ENCODE assay signal across 13 cellular contexts in the genomic region with DNA sequence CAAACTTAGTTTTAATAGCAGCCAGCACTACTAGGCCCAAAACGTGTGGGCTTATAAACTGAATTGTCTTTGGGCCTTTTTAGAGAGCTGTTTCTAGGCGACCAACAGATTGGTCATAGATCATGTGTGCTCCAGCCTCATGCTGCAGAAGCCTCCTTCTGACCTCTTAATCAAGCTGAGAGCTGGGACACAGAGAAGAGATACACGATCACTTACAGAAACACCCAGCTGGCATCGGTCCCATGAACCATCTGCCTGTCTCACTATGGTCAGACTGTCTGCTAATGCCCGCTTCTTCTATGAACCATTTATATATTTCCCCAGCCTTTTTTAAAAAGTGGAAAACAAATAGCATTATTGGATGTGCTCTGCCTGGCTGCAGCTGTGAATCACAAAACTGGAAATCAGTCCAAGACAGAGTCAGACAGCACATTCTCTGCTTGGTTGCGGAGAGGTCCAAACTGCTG.
DNase-seq lines count a peak whose midpoint lies in the region; ATAC-seq and TF ChIP-seq lines count a peak whose summit lies in the region.
"Had no signal": no experiment of that assay in that cellular context is flagged by ENCODE, and none has a peak within 500 bp of the region (broad histone marks: within the 10 kb centered on the region; RNA-seq: fewer than 3 reads in every experiment).

No MANE protein-coding gene starts in this region.

- ATAC-seq in GM23338 = no peak
- no peak for ATAC-seq in naive thymus-derived CD4-positive, alpha-beta T cell
- ATAC-seq: A549, foreskin keratinocyte, GM12878, K562 had no signal

- POLR2A ChIA-PET in naive thymus-derived CD4-positive, alpha-beta T cell (lab: Charles Lee) = no interaction called here

- CTCF ChIA-PET in naive thymus-derived CD4-positive, alpha-beta T cell (lab: Charles Lee) = no interaction called here

- H3K4me1 ChIP-seq in colonic mucosa (no peaks in the 10 kb centered on the region), tibial artery (peaks cover 0 to 43% (median 5%) of the 10 kb centered on the region in 4 donors), GM23338 (ENCODE audit: insufficient read depth) (no peaks in the 10 kb centered on the region)
- no peaks in the 10 kb centered on the region for H3K4me1 ChIP-seq in naive thymus-derived CD4-positive, alpha-beta T cell (ENCODE audit: control insufficient read depth in 2 of 2, insufficient read depth in 2 of 2, low read length in 2 of 2)
- H3K4me1 ChIP-seq: A549 had no signal

- no peak overlapping the region for H2AFZ ChIP-seq in GM23338

- no peak overlapping the region for H3K4me2 ChIP-seq in GM23338
- H3K4me2 ChIP-seq: A549 had no signal

- H4K20me1 ChIP-seq in GM23338 (replicated peaks; ENCODE audit: insufficient read depth) = no peaks in the 10 kb centered on the region

- peaks cover 5% of the 10 kb centered on the region for H3K9me3 Mint-ChIP-seq in mesothelial cell of epicardium
- peaks cover 5% of the 10 kb centered on the region; the same call in 1 of the 3 replicates for H3K9me3 Mint-ChIP-seq in GM23338
- peaks cover 0 to 6% (median 0%) of the 10 kb centered on the region in 11 donors for H3K9me3 Mint-ChIP-seq in naive thymus-derived CD4-positive, alpha-beta T cell

- H3K9ac ChIP-seq in colonic mucosa (ENCODE audit: low read depth in 2 of 2, low read length in 2 of 2) = no peak overlapping the region

- H3K27ac ChIP-seq in colonic mucosa (no peak overlapping the region), tibial artery (peak overlapping the region; percentile 53 to 55), GM23338 (ENCODE audit: low read depth) (no peak overlapping the region)
- H3K27ac ChIP-seq in naive thymus-derived CD4-positive, alpha-beta T cell (ENCODE audit: low read depth, low read length) = no peak overlapping the region
- H3K27ac ChIP-seq: A549, foreskin keratinocyte had no signal

- DNase-seq in NCI-H1694 (lab: John Stamatoyannopoulos, UW) (peak; percentile 15), NCI-H1694 treated with DMSO at 0.1 percent for 48 hours (lab: John Stamatoyannopoulos, UW) (no peak), colonic mucosa (peak; percentile 53), mesothelial cell of epicardium (ENCODE audit: low spot score in 2 of 2, unreplicated experiment in 2 of 2) (no peak), tibial artery (peak; percentile 72 to 74), epidermal melanocyte (ENCODE audit: insufficient read length, low spot score) (no peak), GM23338 (ENCODE audit: low spot score) (no peak)
- DNase-seq in naive thymus-derived CD4-positive, alpha-beta T cell = no peak
- DNase-seq: foreskin keratinocyte, trophoblast cell had no signal

- H3K27ac Mint-ChIP-seq in mesothelial cell of epicardium (peak overlapping the region; percentile 12), GM23338 (no peak overlapping the region)
- H3K27ac Mint-ChIP-seq in naive thymus-derived CD4-positive, alpha-beta T cell = no peak overlapping the region

- H3F3A ChIP-seq in GM23338 (replicated peaks; ENCODE audit: low read depth) = no peaks in the 10 kb centered on the region

- no peak overlapping the region for H3K4me3 ChIP-seq in colonic mucosa
- H3K4me3 ChIP-seq in tibial artery = no peak overlapping the region
- H3K4me3 ChIP-seq in GM23338 = no peak overlapping the region
- H3K4me3 ChIP-seq in naive thymus-derived CD4-positive, alpha-beta T cell (ENCODE audit: low read length) = no peak overlapping the region
- H3K4me3 ChIP-seq: A549, GM12878, K562 had no signal

- H3K27me3 Mint-ChIP-seq in mesothelial cell of epicardium (ENCODE audit: low read depth) = no peaks in the 10 kb centered on the region
- H3K27me3 Mint-ChIP-seq in GM23338 (ENCODE audit: insufficient read depth, low read depth, poor library complexity) = peaks cover 1% of the 10 kb centered on the region
- H3K27me3 Mint-ChIP-seq in naive thymus-derived CD4-positive, alpha-beta T cell = peaks cover 0 to 18% (median 6%) of the 10 kb centered on the region in 5 donors

- TF ChIP-seq CTCF in colonic mucosa (IDR thresholded peaks at IDR 0.05) = no peak
- no peak for TF ChIP-seq CTCF in mesothelial cell of epicardium (IDR thresholded peaks at IDR 0.05; ENCODE audit: unreplicated experiment)
- TF ChIP-seq CTCF in tibial artery (IDR thresholded peaks at IDR 0.05) = no peak
- TF ChIP-seq CTCF in GM23338 (conservative IDR thresholded peaks at IDR 0.05; ENCODE audit: low read depth in 2 of 2) = no peak

- H3K4me1 Mint-ChIP-seq in mesothelial cell of epicardium (peaks cover 23% of the 10 kb centered on the region), GM23338 (peaks cover 4% of the 10 kb centered on the region; the same call in 1 of the 3 replicates)
- no peaks in the 10 kb centered on the region for H3K4me1 Mint-ChIP-seq in naive thymus-derived CD4-positive, alpha-beta T cell

- no peaks in the 10 kb centered on the region for H3K79me2 ChIP-seq in GM23338 (replicated peaks; ENCODE audit: insufficient read depth)

- H3K36me3 Mint-ChIP-seq in mesothelial cell of epicardium (no peaks in the 10 kb centered on the region), GM23338 (ENCODE audit: low read depth) (no peaks in the 10 kb centered on the region)
- no peaks in the 10 kb centered on the region for H3K36me3 Mint-ChIP-seq in naive thymus-derived CD4-positive, alpha-beta T cell

- no peaks in the 10 kb centered on the region for H3K9me3 ChIP-seq in colonic mucosa
- H3K9me3 ChIP-seq in tibial artery = no peaks in the 10 kb centered on the region
- no peaks in the 10 kb centered on the region for H3K9me3 ChIP-seq in naive thymus-derived CD4-positive, alpha-beta T cell (ENCODE audit: control insufficient read depth in 2 of 3, low read length in 3 of 3)
- H3K9me3 ChIP-seq: A549 had no signal

- H3K4me3 Mint-ChIP-seq in mesothelial cell of epicardium (no peak overlapping the region), GM23338 (no peak overlapping the region)
- H3K4me3 Mint-ChIP-seq in naive thymus-derived CD4-positive, alpha-beta T cell = no peak overlapping the region

- no peaks in the 10 kb centered on the region for H3K27me3 ChIP-seq in colonic mucosa
- H3K27me3 ChIP-seq in tibial artery = no peaks in the 10 kb centered on the region
- no peaks in the 10 kb centered on the region for H3K27me3 ChIP-seq in GM23338 (ENCODE audit: insufficient read depth)
- no peaks in the 10 kb centered on the region for H3K27me3 ChIP-seq in naive thymus-derived CD4-positive, alpha-beta T cell (ENCODE audit: control insufficient read depth in 2 of 2, insufficient read depth in 2 of 2, low read length in 2 of 2)

- no peaks in the 10 kb centered on the region for H3K36me3 ChIP-seq in colonic mucosa
- H3K36me3 ChIP-seq in tibial artery = no peaks in the 10 kb centered on the region
- H3K36me3 ChIP-seq in GM23338 (ENCODE audit: insufficient read depth) = no peaks in the 10 kb centered on the region
- H3K36me3 ChIP-seq in naive thymus-derived CD4-positive, alpha-beta T cell (ENCODE audit: control insufficient read depth in 2 of 3, insufficient read depth in 3 of 3, low read length in 3 of 3) = no peaks in the 10 kb centered on the region

- intact Hi-C loops in colonic mucosa (cut with DNase I) (no loop called here), tibial artery (cut with DNase I; ENCODE audit: low total_unique reads) (no loop called here)
- intact Hi-C loops in naive thymus-derived CD4-positive, alpha-beta T cell (cut with micrococcal nuclease) = no loop called here

- no peaks in the 10 kb centered on the region; the same call in 1 of the 2 replicates for H3K9me2 ChIP-seq in GM23338 (ENCODE audit: insufficient read depth)

TF ChIP-seq in GM23338, 12 proteins besides CTCF, POLR2A, EP300 and RAD21:
- TF ChIP-seq CREB1 (CRISPR knock-in tag; IDR thresholded peaks at IDR 0.05; ENCODE audit: low read depth) (no peak), JUNB (IDR thresholded peaks at IDR 0.05; ENCODE audit: unreplicated experiment) (no peak), EZH2phosphoT487 (IDR thresholded peaks at IDR 0.05; ENCODE audit: unreplicated experiment) (no peak)
TF ChIP-seq in GM23338: peak in this region for 0.

Comparison
In these comparisons a context has a peak if more than half of its experiments do, and no peak if none do; other contexts are left out.
1. DNase-seq: peak in NCI-H1694 (single experiment), colonic mucosa (single experiment) and tibial artery (2 of 2); none in NCI-H1694 treated with DMSO at 0.1 percent for 48 hours (single experiment), mesothelial cell of epicardium (0 of 2), epidermal melanocyte (single experiment), GM23338 (single experiment) and naive thymus-derived CD4-positive, alpha-beta T cell (0 of 9).
2. H3K27ac ChIP-seq: peak in tibial artery (2 of 2); none in colonic mucosa (single experiment), GM23338 (single experiment) and naive thymus-derived CD4-positive, alpha-beta T cell (single experiment).